34 cellular contexts compared by ENCODE assay signal in genomic region chr13:98075048-98075447, GRCh38.
"Had no signal": no experiment of that assay in that cellular context is flagged by ENCODE, and none has a peak within 500 bp of the region (broad histone marks: within the 10 kb centered on the region; RNA-seq: fewer than 3 reads in every experiment).

No MANE protein-coding gene starts in this region.

- H3K27me3 ChIP-seq: MG63 had no signal

- DNase-seq: Karpas-422, Kasumi-1, MG63, MM.1S, MV-4-11, NCI-H1048, NCI-H1092, NCI-H1092 treated with DMSO at 0.1 percent for 48 hours, NCI-H1105, NCI-H1105 treated with DMSO at 0.1 percent for 48 hours, NCI-H1417, NCI-H1417 treated with DMSO at 0.1 percent for 48 hours, NCI-H1436, NCI-H1436 treated with DMSO at 0.1 percent for 48 hours, NCI-H146, NCI-H1694, NCI-H1694 treated with DMSO at 0.1 percent for 48 hours, NCI-H187, NCI-H187 treated with DMSO at 0.1 percent for 48 hours, NCI-H1930, NCI-H2029, NCI-H2029 treated with DMSO at 0.1 percent for 48 hours, NCI-H2081, NCI-H2081 treated with DMSO at 0.1 percent for 48 hours, NCI-H2107, NCI-H2171, NCI-H2171 treated with DMSO at 0.1 percent for 48 hours, NCI-H2227 treated with DMSO at 0.1 percent for 48 hours, NCI-H226, NCI-H345, NCI-H446, NCI-H446 treated with DMSO at 0.1 percent for 48 hours, NCI-H510A, NCI-H510A treated with DMSO at 0.1 percent for 48 hours had no signal

- H3K4me3 ChIP-seq: MG63 had no signal

- H3K36me3 ChIP-seq: MG63 had no signal

- H3K9me3 ChIP-seq: MG63 had no signal
